21 cellular contexts compared by ENCODE assay signal in the genomic region with DNA sequence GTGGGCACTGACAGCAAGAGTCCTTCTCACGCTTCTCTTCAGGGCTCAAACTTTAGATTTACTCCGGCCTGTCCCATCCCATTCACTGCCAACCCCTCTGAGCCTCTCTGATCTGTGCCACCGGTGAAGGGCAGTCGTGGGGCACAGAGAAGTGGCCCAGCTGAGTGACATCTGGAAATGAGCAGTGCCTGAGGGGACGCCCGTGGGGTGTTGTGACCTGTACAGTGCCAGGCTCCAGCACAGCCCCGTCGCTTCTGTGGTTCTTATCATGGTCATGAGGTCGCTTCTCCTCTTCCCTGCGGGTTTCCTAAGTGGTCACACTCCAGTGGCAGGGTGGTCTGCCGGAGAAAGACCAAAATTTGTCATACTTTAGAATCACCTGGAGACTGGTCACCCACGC. TPM values are rescaled to one million over a fixed set of nuclear protein-coding genes. Genes with fewer than 3 reads are reported as not detected.
DNase-seq lines count a peak whose midpoint lies in the region; ATAC-seq and TF ChIP-seq lines count a peak whose summit lies in the region.
"Had no signal": no experiment of that assay in that cellular context is flagged by ENCODE, and none has a peak within 500 bp of the region (broad histone marks: within the 10 kb centered on the region; RNA-seq: fewer than 3 reads in every experiment).

No MANE protein-coding gene starts in this region.

- no peak overlapping the region for H3K27ac ChIP-seq in trophoblast cell (ENCODE audit: low read depth, low read length)
- H3K27ac ChIP-seq in vagina, result peak overlapping the region; percentile 95
- no peak overlapping the region for H3K27ac ChIP-seq in CD4-positive, alpha-beta T cell (ENCODE audit: low read depth, low read length)
- H3K27ac ChIP-seq: 22Rv1; BLaER1 treated with 17β-estradiol and CSF1 and Interleukin-3, amounts not matched to agents 10 nM and 100 nM had no signal

- H4K8ac ChIP-seq in trophoblast cell (ENCODE audit: low read depth, low read length), result no peak overlapping the region

- H3K27ac Mint-ChIP-seq in activated CD4-positive, alpha-beta T cell treated with anti-CD3 and anti-CD28 coated beads, Interleukin-2, amount 10 ng/mL, durations not matched to agents 7 days and 5 days, result peak overlapping the region; percentile 19
- peak overlapping the region; percentile 22 for H3K27ac Mint-ChIP-seq in central memory CD8-positive, alpha-beta T cell (ENCODE audit: low read depth)
- H3K27ac Mint-ChIP-seq in CD4-positive, alpha-beta T cell, result no peak overlapping the region
- no peak overlapping the region for H3K27ac Mint-ChIP-seq in naive thymus-derived CD8-positive, alpha-beta T cell
- H3K27ac Mint-ChIP-seq: CD4-positive, alpha-beta memory T cell; GM23338; H9 had no signal

- H3K4me3 Mint-ChIP-seq in activated CD4-positive, alpha-beta T cell treated with anti-CD3 and anti-CD28 coated beads, Interleukin-2, amount 10 ng/mL, durations not matched to agents 7 days and 5 days, result no peak overlapping the region
- H3K4me3 Mint-ChIP-seq in central memory CD8-positive, alpha-beta T cell, result no peak overlapping the region
- no peak overlapping the region for H3K4me3 Mint-ChIP-seq in CD4-positive, alpha-beta T cell
- H3K4me3 Mint-ChIP-seq in naive thymus-derived CD8-positive, alpha-beta T cell, result no peak overlapping the region
- H3K4me3 Mint-ChIP-seq: CD14-positive monocyte; CD4-positive, alpha-beta memory T cell; GM23338; H9 had no signal

- DNase-seq in activated CD4-positive, alpha-beta T cell treated with anti-CD3 and anti-CD28 coated beads, Interleukin-2, amount 10 ng/mL, durations not matched to agents 7 days and 5 days, result no peak
- DNase-seq in activated CD4-positive, alpha-beta T cell treated with anti-CD3 and anti-CD28 coated beads, Interleukin-2, amount 50 U/mL, for 1 hour, result no peak
- DNase-seq in central memory CD8-positive, alpha-beta T cell (ENCODE audit: low spot score in 2 of 2), result no peak
- DNase-seq in trophoblast cell, result no peak
- no peak for DNase-seq in vagina (ENCODE audit: extremely low spot score in 2 of 2)
- no peak for DNase-seq in CD4-positive, alpha-beta T cell
- DNase-seq in naive thymus-derived CD8-positive, alpha-beta T cell, result no peak
- no peak for DNase-seq in ecto neural progenitor cell (ENCODE audit: low spot score)
- DNase-seq: AML-193; BE2C; Calu3; CD4-positive, alpha-beta memory T cell; COR-L47; DMS153; DND-41; H9 had no signal

- peaks cover 10% of the 10 kb centered on the region for H3K27me3 Mint-ChIP-seq in activated CD4-positive, alpha-beta T cell treated with anti-CD3 and anti-CD28 coated beads, Interleukin-2, amount 10 ng/mL, durations not matched to agents 7 days and 5 days
- peaks cover 93% of the 10 kb centered on the region for H3K27me3 Mint-ChIP-seq in central memory CD8-positive, alpha-beta T cell
- peaks cover 18% of the 10 kb centered on the region for H3K27me3 Mint-ChIP-seq in CD4-positive, alpha-beta T cell
- peaks cover 11 to 37% (median 20%) of the 10 kb centered on the region in 5 donors for H3K27me3 Mint-ChIP-seq in naive thymus-derived CD8-positive, alpha-beta T cell

- no peak overlapping the region for H3K9ac ChIP-seq in trophoblast cell (ENCODE audit: low read length)
- H3K9ac ChIP-seq: BLaER1 treated with 17β-estradiol and CSF1 and Interleukin-3, amounts not matched to agents 10 nM and 100 nM had no signal

- H2BK5ac ChIP-seq in trophoblast cell (ENCODE audit: low read depth, low read length, poor library complexity), result no peak overlapping the region

- H3K79me2 ChIP-seq in trophoblast cell (ENCODE audit: control insufficient read depth, insufficient read depth, low read length, poor library complexity), result peaks cover 7% of the 10 kb centered on the region

- H3K36me3 Mint-ChIP-seq in activated CD4-positive, alpha-beta T cell treated with anti-CD3 and anti-CD28 coated beads, Interleukin-2, amount 10 ng/mL, durations not matched to agents 7 days and 5 days (ENCODE audit: low read depth), result no peaks in the 10 kb centered on the region
- peaks cover 1% of the 10 kb centered on the region for H3K36me3 Mint-ChIP-seq in central memory CD8-positive, alpha-beta T cell (ENCODE audit: insufficient read depth)
- H3K36me3 Mint-ChIP-seq in CD4-positive, alpha-beta T cell (ENCODE audit: low read depth), result no peaks in the 10 kb centered on the region
- H3K36me3 Mint-ChIP-seq in naive thymus-derived CD8-positive, alpha-beta T cell, result peaks cover 0 to 10% (median 0%) of the 10 kb centered on the region in 3 donors
- H3K36me3 Mint-ChIP-seq: CD14-positive monocyte had no signal

- H2AFZ ChIP-seq in trophoblast cell (ENCODE audit: insufficient read depth, low read length, poor library complexity), result no peak overlapping the region
- H2AFZ ChIP-seq: GM23338 had no signal

- no peak overlapping the region for H3K4me3 ChIP-seq in trophoblast cell (ENCODE audit: low read depth, low read length)
- H3K4me3 ChIP-seq in vagina, result no peak overlapping the region
- H3K4me3 ChIP-seq: BLaER1 treated with 17β-estradiol and CSF1 and Interleukin-3, amounts not matched to agents 10 nM and 100 nM; GM23338 had no signal

- CTCF ChIA-PET in activated CD4-positive, alpha-beta T cell treated with anti-CD3 and anti-CD28 coated beads, Interleukin-2, amount 10 ng/mL, durations not matched to agents 7 days and 5 days (lab: Charles Lee), result no interaction called here
- CTCF ChIA-PET in CD4-positive, alpha-beta T cell (lab: Charles Lee), result no interaction called here

- H4K12ac ChIP-seq in trophoblast cell (ENCODE audit: low read depth, low read length), result no peak overlapping the region

- POLR2A ChIA-PET in activated CD4-positive, alpha-beta T cell treated with anti-CD3 and anti-CD28 coated beads, Interleukin-2, amount 10 ng/mL, durations not matched to agents 7 days and 5 days (lab: Charles Lee), result no interaction called here
- POLR2A ChIA-PET in CD4-positive, alpha-beta T cell (lab: Charles Lee), result no interaction called here
- POLR2A ChIA-PET in naive thymus-derived CD8-positive, alpha-beta T cell (lab: Charles Lee), result no interaction called here

- peak overlapping the region; percentile 4 for H3K18ac ChIP-seq in trophoblast cell (ENCODE audit: low read length)

- H3K4me1 ChIP-seq in trophoblast cell (ENCODE audit: control insufficient read depth in 1 of 2, insufficient read depth in 2 of 2, low read length in 2 of 2), result peaks cover 19 to 38% of the 10 kb centered on the region in 2 experiments
- H3K4me1 ChIP-seq in vagina, result peaks cover 65% of the 10 kb centered on the region

- no peak for TF ChIP-seq CTCF in vagina (IDR thresholded peaks at IDR 0.05)
- TF ChIP-seq CTCF in CD4-positive, alpha-beta T cell (IDR thresholded peaks at IDR 0.05), result no peak

- WGBS in trophoblast cell (ENCODE audit: extremely low coverage, insufficient coverage, insufficient read length), result no CpG with 5 or more reads among the region's 12 CpGs

- no peak for TF ChIP-seq POLR2A in vagina (IDR thresholded peaks at IDR 0.05)

- H3K4me2 ChIP-seq in trophoblast cell (ENCODE audit: low read length), result no peak overlapping the region
- H3K4me2 ChIP-seq: BLaER1 treated with 17β-estradiol and CSF1 and Interleukin-3, amounts not matched to agents 10 nM and 100 nM; GM23338 had no signal

- H3K36me3 ChIP-seq in trophoblast cell (ENCODE audit: control insufficient read depth in 1 of 2, insufficient read depth in 2 of 2, low read length in 2 of 2) (peaks cover 18 to 24% of the 10 kb centered on the region in 2 experiments), vagina (peaks cover 0 to 14% of the 10 kb centered on the region in 2 donors)
- H3K36me3 ChIP-seq: BE2C; BLaER1 treated with 17β-estradiol and CSF1 and Interleukin-3, amounts not matched to agents 10 nM and 100 nM had no signal

- no peaks in the 10 kb centered on the region for H3K27me3 ChIP-seq in trophoblast cell (ENCODE audit: insufficient read depth, low read length)
- H3K27me3 ChIP-seq in vagina, result no peaks in the 10 kb centered on the region
- H3K27me3 ChIP-seq in CD4-positive, alpha-beta T cell (ENCODE audit: control insufficient read depth, insufficient read depth, low read length), result peaks cover 20% of the 10 kb centered on the region
- H3K27me3 ChIP-seq: BE2C; BLaER1 treated with 17β-estradiol and CSF1 and Interleukin-3, amounts not matched to agents 10 nM and 100 nM had no signal

- no peak overlapping the region for H3K23ac ChIP-seq in trophoblast cell (ENCODE audit: low read length)

- H3K79me1 ChIP-seq in trophoblast cell (ENCODE audit: low read length), result peaks cover 14% of the 10 kb centered on the region

- H3K4ac ChIP-seq in trophoblast cell (ENCODE audit: low read depth, low read length), result no peak overlapping the region

- intact Hi-C loops in vagina (cut with DNase I), result no loop called here
- intact Hi-C loops in CD4-positive, alpha-beta T cell (cut with DNase I, micrococcal nuclease), result no loop called here

- H3K4me1 Mint-ChIP-seq in activated CD4-positive, alpha-beta T cell treated with anti-CD3 and anti-CD28 coated beads, Interleukin-2, amount 10 ng/mL, durations not matched to agents 7 days and 5 days, result peaks cover 3% of the 10 kb centered on the region
- no peaks in the 10 kb centered on the region for H3K4me1 Mint-ChIP-seq in central memory CD8-positive, alpha-beta T cell
- peaks cover 5% of the 10 kb centered on the region for H3K4me1 Mint-ChIP-seq in CD4-positive, alpha-beta T cell (ENCODE audit: low read depth)
- H3K4me1 Mint-ChIP-seq in naive thymus-derived CD8-positive, alpha-beta T cell, result peaks cover 4 to 7% (median 5%) of the 10 kb centered on the region in 4 donors
- H3K4me1 Mint-ChIP-seq: CD14-positive monocyte had no signal

- no peak for ATAC-seq in central memory CD8-positive, alpha-beta T cell (replicated peaks; ENCODE audit: extremely low read depth, poor library complexity, severe bottlenecking)
- ATAC-seq in CD4-positive, alpha-beta T cell (ENCODE audit: poor library complexity), result no peak
- no peak for ATAC-seq in naive thymus-derived CD8-positive, alpha-beta T cell
- ATAC-seq: GM23338, HCT116 had no signal

- H4K91ac ChIP-seq in trophoblast cell (ENCODE audit: low read depth, low read length), result no peak overlapping the region

- H3K14ac ChIP-seq in trophoblast cell (ENCODE audit: low read length), result no peak overlapping the region

- no peak overlapping the region for H2AK5ac ChIP-seq in trophoblast cell (ENCODE audit: low read length)

- peaks cover 7% of the 10 kb centered on the region for H3K9me3 Mint-ChIP-seq in activated CD4-positive, alpha-beta T cell treated with anti-CD3 and anti-CD28 coated beads, Interleukin-2, amount 10 ng/mL, durations not matched to agents 7 days and 5 days
- peaks cover 6% of the 10 kb centered on the region for H3K9me3 Mint-ChIP-seq in central memory CD8-positive, alpha-beta T cell
- H3K9me3 Mint-ChIP-seq in CD4-positive, alpha-beta T cell, result peaks cover 2% of the 10 kb centered on the region
- peaks cover 0 to 21% (median 9%) of the 10 kb centered on the region in 9 donors for H3K9me3 Mint-ChIP-seq in naive thymus-derived CD8-positive, alpha-beta T cell

- peaks cover 6% of the 10 kb centered on the region for H3K9me3 ChIP-seq in trophoblast cell (ENCODE audit: insufficient read depth, low read depth, low read length)
- H3K9me3 ChIP-seq in vagina, result no peaks in the 10 kb centered on the region
- peaks cover 17% of the 10 kb centered on the region for H3K9me3 ChIP-seq in CD4-positive, alpha-beta T cell (ENCODE audit: control insufficient read depth, low read length)
- H3K9me3 ChIP-seq: BE2C had no signal

- no peak overlapping the region for H2BK120ac ChIP-seq in trophoblast cell (ENCODE audit: insufficient read depth, low read length, poor library complexity)

- H2BK12ac ChIP-seq in trophoblast cell (ENCODE audit: low read length), result no peak overlapping the region

RNA-seq across cellular contexts. Expression of a gene that starts 4.1 kb away (rescaled TPM):
- not detected for total RNA-seq in activated CD4-positive, alpha-beta T cell treated with anti-CD3 and anti-CD28 coated beads, Interleukin-2, amount 10 ng/mL, durations not matched to agents 7 days and 5 days
- 29.0 and 29.1 TPM in 2 replicates for polyA plus RNA-seq in trophoblast cell (2013)
- total RNA-seq in vagina, result 23.3 TPM
- total RNA-seq in CD4-positive, alpha-beta T cell, result not detected
- not detected for total RNA-seq in naive thymus-derived CD8-positive, alpha-beta T cell
- not detected for polyA plus RNA-seq in naive thymus-derived CD8-positive, alpha-beta T cell
- total RNA-seq: CD4-positive, alpha-beta memory T cell had no signal
- polyA plus RNA-seq: CD14-positive monocyte; CD4-positive, alpha-beta memory T cell had no signal

RNA-seq across cellular contexts. Expression of a gene that starts 47.3 kb away (rescaled TPM):
- total RNA-seq in activated CD4-positive, alpha-beta T cell treated with anti-CD3 and anti-CD28 coated beads, Interleukin-2, amount 10 ng/mL, durations not matched to agents 7 days and 5 days, result not detected
- polyA plus RNA-seq in trophoblast cell (2013), result 6.0 and 6.4 TPM in 2 replicates
- 2.5 TPM for total RNA-seq in vagina
- not detected for total RNA-seq in CD4-positive, alpha-beta T cell
- not detected for total RNA-seq in naive thymus-derived CD8-positive, alpha-beta T cell
- not detected for polyA plus RNA-seq in naive thymus-derived CD8-positive, alpha-beta T cell
- total RNA-seq: Calu3; CD4-positive, alpha-beta memory T cell; GM23338; H9 had no signal
- polyA plus RNA-seq: CD14-positive monocyte; CD4-positive, alpha-beta memory T cell; GM23338 had no signal

Comparison
In these comparisons a context has a peak if more than half of its experiments do, and no peak if none do; other contexts are left out.
1. H3K27ac Mint-ChIP-seq: peak in activated CD4-positive, alpha-beta T cell treated with anti-CD3 and anti-CD28 coated beads, Interleukin-2, amount 10 ng/mL, durations not matched to agents 7 days and 5 days (single experiment) and central memory CD8-positive, alpha-beta T cell (single experiment); none in CD4-positive, alpha-beta T cell (single experiment) and naive thymus-derived CD8-positive, alpha-beta T cell (0 of 10).
2. RNA of a gene that starts 4.1 kb away (total RNA-seq): 23.3 TPM in vagina (single experiment); not detected in CD4-positive, alpha-beta T cell, not detected in activated CD4-positive, alpha-beta T cell treated with anti-CD3 and anti-CD28 coated beads, Interleukin-2, amount 10 ng/mL, durations not matched to agents 7 days and 5 days and not detected in naive thymus-derived CD8-positive, alpha-beta T cell; every median in the first group is over 10 times any median in the second.